8 cellular contexts compared by ENCODE assay signal in genomic region chr10:133388973-133389818, GRCh38.
DNase-seq lines count a peak whose midpoint lies in the region; ATAC-seq, FAIRE-seq and TF ChIP-seq lines count a peak whose summit lies in the region.

No MANE protein-coding gene starts in this region.

- TF ChIP-seq POLR2A in H54 (IDR thresholded peaks at IDR 0.05; ENCODE audit: low read depth, low read length): no peak

- ATAC-seq in HG03045 (IDR thresholded peaks at IDR 0.05; ENCODE audit: unreplicated experiment): peak; percentile 80

- no peak for FAIRE-seq in H54 (lab: Jason Lieb, UNC)

- peak; percentile 46 for DNase-seq in stimulated activated CD4-positive, alpha-beta T cell treated with anti-CD3 and anti-CD28 coated beads, Interleukin-1b, Interleukin-23, amount 100 ng/mL, for 48 hours
- DNase-seq in stimulated activated CD4-positive, alpha-beta T cell treated with anti-CD3 and anti-CD28 coated beads, Interleukin-2, amount 100 ng/mL, for 48 hours: no peak
- DNase-seq in SKM-1 treated with dmso at 0.1 percent for 144 hours (lab: John Stamatoyannopoulos, UW; ENCODE audit: unreplicated experiment): peak; percentile 31
- peak; percentile 85 for DNase-seq in germinal center (ENCODE audit: low spot score)
- DNase-seq in NCI-H526 treated with DMSO at 0.1 percent for 48 hours (lab: John Stamatoyannopoulos, UW): no peak
- DNase-seq in NCI-H226: no peak
- DNase-seq in H54 (ENCODE audit: insufficient read length, low spot score): no peak

Comparison
In these comparisons a context has a peak if more than half of its experiments do, and no peak if none do; other contexts are left out.
1. DNase-seq: peak in stimulated activated CD4-positive, alpha-beta T cell treated with anti-CD3 and anti-CD28 coated beads, Interleukin-1b, Interleukin-23, amount 100 ng/mL, for 48 hours (single experiment), SKM-1 treated with dmso at 0.1 percent for 144 hours (single experiment) and germinal center (single experiment); none in stimulated activated CD4-positive, alpha-beta T cell treated with anti-CD3 and anti-CD28 coated beads, Interleukin-2, amount 100 ng/mL, for 48 hours (0 of 2), NCI-H526 treated with DMSO at 0.1 percent for 48 hours (single experiment), NCI-H226 (single experiment) and H54 (single experiment).